22 cellular contexts compared by ENCODE assay signal in genomic region chr12:57319678-57320469, GRCh38.
DNase-seq lines count a peak whose midpoint lies in the region; ATAC-seq and TF ChIP-seq lines count a peak whose summit lies in the region.
"Had no signal": no experiment of that assay in that cellular context is flagged by ENCODE, and none has a peak within 500 bp of the region (broad histone marks: within the 10 kb centered on the region; RNA-seq: fewer than 3 reads in every experiment).

No MANE protein-coding gene starts in this region.

- no peaks in the 10 kb centered on the region for H3F3A ChIP-seq in PC-3 (ENCODE audit: low read length, unreplicated experiment)

- H3K27me3 ChIP-seq in skeletal muscle tissue (ENCODE audit: control insufficient read depth in 3 of 3, insufficient read depth in 3 of 3, low read length in 3 of 3) (no peaks in the 10 kb centered on the region), PC-3 (ENCODE audit: low read length) (no peaks in the 10 kb centered on the region)

- intact Hi-C loops in PC-3 (cut with micrococcal nuclease) = loop anchor here (10.0 kb wide), 1 partner anchor 45 kb away; no protein-coding TSS in a partner anchor

- H3K36me3 ChIP-seq in HEK293 (ENCODE audit: control insufficient read depth in 2 of 2, insufficient read depth in 1 of 2, low read length in 2 of 2) (no peaks in the 10 kb centered on the region), skeletal muscle tissue (ENCODE audit: control insufficient read depth in 3 of 3, insufficient read depth in 3 of 3, low read length in 3 of 3) (no peaks in the 10 kb centered on the region), PC-3 (ENCODE audit: low read depth, low read length) (no peaks in the 10 kb centered on the region)
- H3K36me3 ChIP-seq: prostate gland had no signal

- no peaks in the 10 kb centered on the region for H3K36me3 Mint-ChIP-seq in activated T-helper 17 cell treated with anti-CD3 and anti-CD28 coated beads, Interleukin-2, amount 50 U/mL, for 72 hours (ENCODE audit: low read depth)

- POLR2A ChIA-PET in HEK293 (lab: Yijun Ruan, JAX) (interaction anchor here (1.5 kb wide), 1 partner anchor 12 kb away, joined by 3 read pairs; no protein-coding TSS in a partner anchor), PC-3 (lab: Charles Lee; ENCODE audit: unreplicated experiment) (interaction anchor here (0.6 kb wide), 2 partner anchors 23 to 24 kb away, joined by 5 read pairs; no protein-coding TSS in a partner anchor)

- H3K9ac ChIP-seq in skeletal muscle tissue (ENCODE audit: low read depth in 1 of 3, low read length in 3 of 3) (no peak overlapping the region), PC-3 (ENCODE audit: low read length) (no peak overlapping the region)
- H3K9ac ChIP-seq: GM23248 had no signal

- no peaks in the 10 kb centered on the region for H3K9me3 Mint-ChIP-seq in activated T-helper 17 cell treated with anti-CD3 and anti-CD28 coated beads, Interleukin-2, amount 50 U/mL, for 72 hours
- H3K9me3 Mint-ChIP-seq: activated CD4-positive, alpha-beta memory T cell treated with anti-CD3 and anti-CD28 coated beads for 36 hours; activated naive CD8-positive, alpha-beta T cell treated with anti-CD3 and anti-CD28 coated beads for 36 hours; activated T-cell treated with anti-CD3 and anti-CD28 coated beads, Interleukin-2, amount 50 U/mL, for 24 hours; effector memory CD8-positive, alpha-beta T cell; stimulated activated memory B cell treated with anti-CD40 and anti-IgM and Interleukin-4, amounts not matched to agents 10 μg/mL and 1 μg/mL and 100 μg/mL, for 72 hours had no signal

- ATAC-seq in activated T-helper 17 cell treated with anti-CD3 and anti-CD28 coated beads, Interleukin-2, amount 50 U/mL, for 72 hours (replicated peaks) = no peak
- no peak; the same call in 1 of the 2 replicates for ATAC-seq in PC-3
- no peak for ATAC-seq in GM18867 (IDR thresholded peaks at IDR 0.05; ENCODE audit: unreplicated experiment)
- ATAC-seq in HG02870 (IDR thresholded peaks at IDR 0.05; ENCODE audit: unreplicated experiment) = no peak
- no peak for ATAC-seq in left lobe of liver
- ATAC-seq: effector memory CD8-positive, alpha-beta T cell; Panc1; stimulated activated memory B cell treated with anti-CD40 and anti-IgM and Interleukin-4, amounts not matched to agents 10 μg/mL and 1 μg/mL and 100 μg/mL, for 72 hours had no signal

- no TSS peak for BruUV-seq in PC-3 (replicated peaks; lab: Mats Ljungman, UMichigan)

- no peak overlapping the region for H3K4me2 ChIP-seq in PC-3 (ENCODE audit: low read length)

- no peaks in the 10 kb centered on the region for H3K79me2 ChIP-seq in PC-3 (ENCODE audit: low read length)

- CTCF ChIA-PET in HEK293 (lab: Yijun Ruan, JAX) = interaction anchor here (0.6 to 5.5 kb wide), 3 partner anchors 11 to 136 kb away, joined by 3 to 31 read pairs (median 6); no protein-coding TSS in a partner anchor
- CTCF ChIA-PET in PC-3 (lab: Charles Lee) = interaction anchor here (0.7 to 1.4 kb wide), 3 partner anchors 13 to 139 kb away, joined by 3 to 4 read pairs (median 4); partner anchors contain the start of gene GLI1

- H3K4me1 ChIP-seq in HEK293 (ENCODE audit: control insufficient read depth, insufficient read depth, low read length) (peaks cover 11% of the 10 kb centered on the region), skeletal muscle tissue (ENCODE audit: control insufficient read depth in 3 of 3, insufficient read depth in 3 of 3, low read length in 3 of 3) (no peaks in the 10 kb centered on the region), PC-3 (ENCODE audit: insufficient read depth, low read length) (peaks cover 6% of the 10 kb centered on the region; the same call in 1 of the 2 replicates)
- H3K4me1 ChIP-seq: prostate gland had no signal

- H3K4me3 ChIP-seq in HEK293 (ENCODE audit: low read depth, low read length) = no peak overlapping the region
- H3K4me3 ChIP-seq in fibroblast of villous mesenchyme (ENCODE audit: low read depth, low read length) = no peak overlapping the region
- no peak overlapping the region for H3K4me3 ChIP-seq in skeletal muscle tissue (ENCODE audit: low read length in 3 of 3)
- H3K4me3 ChIP-seq in PC-3 (ENCODE audit: low read length) = no peak overlapping the region
- H3K4me3 ChIP-seq: GM23248, prostate gland had no signal

- DNase-seq in fibroblast of villous mesenchyme (ENCODE audit: low read depth) (peak; percentile 37), PC-3 (no peak), left lobe of liver (ENCODE audit: low spot score) (no peak)
- DNase-seq: activated CD4-positive, alpha-beta memory T cell treated with anti-CD3 and anti-CD28 coated beads for 36 hours; activated naive CD8-positive, alpha-beta T cell treated with anti-CD3 and anti-CD28 coated beads for 36 hours; activated T-cell treated with anti-CD3 and anti-CD28 coated beads, Interleukin-2, amount 50 U/mL, for 24 hours; caudate nucleus; effector memory CD8-positive, alpha-beta T cell; foreskin melanocyte; GF-D8; GM23248; stimulated activated CD4-positive, alpha-beta T cell treated with anti-CD3 and anti-CD28 coated beads, Interleukin-12 subunit alpha, Interleukin-12 subunit beta, amount 100 ng/mL, for 4 hours; trophoblast cell had no signal

- 0 out of 2 replicates have a peak overlapping the region, but pooled peaks have one; percentile 16 for H3K27ac ChIP-seq in HEK293 (ENCODE audit: extremely low read depth, low read depth, low read length)
- peak overlapping the region; percentile 30 for H3K27ac ChIP-seq in skeletal muscle tissue (ENCODE audit: low read depth, low read length)
- H3K27ac ChIP-seq in PC-3 (ENCODE audit: low read length) = no peak overlapping the region
- H3K27ac ChIP-seq: GM23248 had no signal

- no peaks in the 10 kb centered on the region for H4K20me1 ChIP-seq in PC-3 (ENCODE audit: low read length)

- no peaks in the 10 kb centered on the region for H3K9me2 ChIP-seq in PC-3 (replicated peaks; ENCODE audit: low read length)

- no peaks in the 10 kb centered on the region for H3K9me3 ChIP-seq in HEK293 (ENCODE audit: control insufficient read depth, insufficient read depth, low read depth, low read length)
- no peaks in the 10 kb centered on the region for H3K9me3 ChIP-seq in skeletal muscle tissue (ENCODE audit: control insufficient read depth in 3 of 3, low read length in 3 of 3)
- no peaks in the 10 kb centered on the region for H3K9me3 ChIP-seq in PC-3 (ENCODE audit: low read length)
- H3K9me3 ChIP-seq: prostate gland had no signal

- H3K27ac Mint-ChIP-seq in activated T-helper 17 cell treated with anti-CD3 and anti-CD28 coated beads, Interleukin-2, amount 50 U/mL, for 72 hours = peak overlapping the region; percentile 30
- H3K27ac Mint-ChIP-seq: activated CD4-positive, alpha-beta memory T cell treated with anti-CD3 and anti-CD28 coated beads for 36 hours; activated naive CD8-positive, alpha-beta T cell treated with anti-CD3 and anti-CD28 coated beads for 36 hours; activated T-cell treated with anti-CD3 and anti-CD28 coated beads, Interleukin-2, amount 50 U/mL, for 24 hours; B cell; stimulated activated memory B cell treated with anti-CD40 and anti-IgM and Interleukin-4, amounts not matched to agents 10 μg/mL and 1 μg/mL and 100 μg/mL, for 72 hours had no signal

- TF ChIP-seq CTCF in HEK293 (tag by site-specific recombination; IDR thresholded peaks at IDR 0.05) = no peak
- no peak for TF ChIP-seq CTCF in fibroblast of villous mesenchyme (IDR thresholded peaks at IDR 0.05; ENCODE audit: insufficient read depth, low read depth, low read length)
- TF ChIP-seq CTCF in PC-3 (conservative IDR thresholded peaks at IDR 0.05; ENCODE audit: low read depth, low read length) = no peak

- H3K4me1 Mint-ChIP-seq in activated T-helper 17 cell treated with anti-CD3 and anti-CD28 coated beads, Interleukin-2, amount 50 U/mL, for 72 hours = no peaks in the 10 kb centered on the region
- H3K4me1 Mint-ChIP-seq: activated naive CD8-positive, alpha-beta T cell treated with anti-CD3 and anti-CD28 coated beads for 36 hours; stimulated activated memory B cell treated with anti-CD40 and anti-IgM and Interleukin-4, amounts not matched to agents 10 μg/mL and 1 μg/mL and 100 μg/mL, for 72 hours had no signal

- no peak overlapping the region for H2AFZ ChIP-seq in PC-3 (ENCODE audit: low read length)
- H2AFZ ChIP-seq: GM23248 had no signal

- no peaks in the 10 kb centered on the region for H3K27me3 Mint-ChIP-seq in activated T-helper 17 cell treated with anti-CD3 and anti-CD28 coated beads, Interleukin-2, amount 50 U/mL, for 72 hours
- H3K27me3 Mint-ChIP-seq: activated CD4-positive, alpha-beta memory T cell treated with anti-CD3 and anti-CD28 coated beads for 36 hours; activated naive CD8-positive, alpha-beta T cell treated with anti-CD3 and anti-CD28 coated beads for 36 hours; activated T-cell treated with anti-CD3 and anti-CD28 coated beads, Interleukin-2, amount 50 U/mL, for 24 hours; B cell; effector memory CD8-positive, alpha-beta T cell; stimulated activated memory B cell treated with anti-CD40 and anti-IgM and Interleukin-4, amounts not matched to agents 10 μg/mL and 1 μg/mL and 100 μg/mL, for 72 hours had no signal

- no peak overlapping the region for H3K4me3 Mint-ChIP-seq in activated T-helper 17 cell treated with anti-CD3 and anti-CD28 coated beads, Interleukin-2, amount 50 U/mL, for 72 hours
- H3K4me3 Mint-ChIP-seq: activated CD4-positive, alpha-beta memory T cell treated with anti-CD3 and anti-CD28 coated beads for 36 hours; activated naive CD8-positive, alpha-beta T cell treated with anti-CD3 and anti-CD28 coated beads for 36 hours; activated T-cell treated with anti-CD3 and anti-CD28 coated beads, Interleukin-2, amount 50 U/mL, for 24 hours; B cell; effector memory CD8-positive, alpha-beta T cell; stimulated activated memory B cell treated with anti-CD40 and anti-IgM and Interleukin-4, amounts not matched to agents 10 μg/mL and 1 μg/mL and 100 μg/mL, for 72 hours had no signal

TF ChIP-seq in HEK293, 187 proteins besides CTCF, POLR2A, EP300 and RAD21 (continues in another document):
- TF ChIP-seq ZFP41 (tag by site-specific recombination; IDR thresholded peaks at IDR 0.05; ENCODE audit: borderline replicate concordance) = no peak
- no peak for TF ChIP-seq ZNF423 (tag by site-specific recombination; IDR thresholded peaks at IDR 0.05)
- 0 out of 2 replicates have a peak, but pooled peaks have one; percentile 9 for TF ChIP-seq EGR2 (tag by site-specific recombination; IDR thresholded peaks at IDR 0.05; ENCODE audit: low read depth)
- TF ChIP-seq ZNF362 (tag by site-specific recombination; IDR thresholded peaks at IDR 0.05) = peak; percentile 63
